In genomic region chr1:3777647-3778589, GRCh38 we compare ENCODE assay signal across 1 cellular context.
TF ChIP-seq lines count a peak whose summit lies in the region.

No MANE protein-coding gene starts in this region.

TF ChIP-seq in HepG2, 621 proteins besides CTCF, POLR2A, EP300 and RAD21 (continued from another document and continues in another):
- no peak for TF ChIP-seq ZNF318 (CRISPR knock-in tag; IDR thresholded peaks at IDR 0.05)
- TF ChIP-seq ARHGAP35 (CRISPR knock-in tag; IDR thresholded peaks at IDR 0.05; ENCODE audit: borderline replicate concordance): no peak
- TF ChIP-seq MLXIP (CRISPR knock-in tag; IDR thresholded peaks at IDR 0.05; ENCODE audit: borderline replicate concordance): no peak
- peak; percentile 69; the same call in 1 of the 2 replicates for TF ChIP-seq ZNF776 (CRISPR knock-in tag; IDR thresholded peaks at IDR 0.05)
- no peak for TF ChIP-seq PHF21A (CRISPR knock-in tag; IDR thresholded peaks at IDR 0.05)
- no peak for TF ChIP-seq SETDB1 (CRISPR knock-in tag; IDR thresholded peaks at IDR 0.05; ENCODE audit: borderline replicate concordance)
- TF ChIP-seq RFXAP (CRISPR knock-in tag; IDR thresholded peaks at IDR 0.05; ENCODE audit: borderline replicate concordance): no peak
- 0 out of 2 replicates have a peak, but pooled peaks have one; percentile 49 for TF ChIP-seq FIP1L1 (IDR thresholded peaks at IDR 0.05; ENCODE audit: borderline replicate concordance, insufficient read depth, low read depth, low read length)
- TF ChIP-seq MAFK (conservative IDR thresholded peaks at IDR 0.05 in 1 of 2, IDR thresholded peaks at IDR 0.05 in 1 of 2; ENCODE audit: low read length in 2 of 2): no peak
- TF ChIP-seq ZNF773 (CRISPR knock-in tag; IDR thresholded peaks at IDR 0.05; ENCODE audit: borderline replicate concordance): no peak
- TF ChIP-seq HNF1B (CRISPR knock-in tag; IDR thresholded peaks at IDR 0.05): no peak
- TF ChIP-seq SMAD9 (CRISPR knock-in tag; IDR thresholded peaks at IDR 0.05): no peak
- no peak for TF ChIP-seq MED13 (CRISPR knock-in tag; IDR thresholded peaks at IDR 0.05)
- no peak for TF ChIP-seq ZSCAN21 (CRISPR knock-in tag; IDR thresholded peaks at IDR 0.05; ENCODE audit: borderline replicate concordance)
- no peak for TF ChIP-seq ELK4 (CRISPR knock-in tag; IDR thresholded peaks at IDR 0.05; ENCODE audit: borderline replicate concordance)
- TF ChIP-seq ZBTB7B (CRISPR knock-in tag; IDR thresholded peaks at IDR 0.05): no peak
- no peak for TF ChIP-seq EHMT2 (IDR thresholded peaks at IDR 0.05; ENCODE audit: borderline replicate concordance, low read depth, low read length)
- no peak for TF ChIP-seq KAT2B (IDR thresholded peaks at IDR 0.05; ENCODE audit: borderline replicate concordance, low read depth, low read length)
- no peak for TF ChIP-seq XRCC5 (optimal IDR thresholded peaks at IDR 0.05; ENCODE audit: low read length)
- no peak for TF ChIP-seq TRIM22 (IDR thresholded peaks at IDR 0.05)
- no peak for TF ChIP-seq ZNF878 (CRISPR knock-in tag; IDR thresholded peaks at IDR 0.05)
- no peak for TF ChIP-seq SALL1 (CRISPR knock-in tag; IDR thresholded peaks at IDR 0.05)
- peak; percentile 16; the same call in 1 of the 2 replicates for TF ChIP-seq HINFP (CRISPR knock-in tag; IDR thresholded peaks at IDR 0.05; ENCODE audit: low read depth)
- no peak for TF ChIP-seq ZKSCAN5 (CRISPR knock-in tag; IDR thresholded peaks at IDR 0.05)
- TF ChIP-seq ATM (IDR thresholded peaks at IDR 0.05; ENCODE audit: borderline replicate concordance): no peak
- no peak for TF ChIP-seq ZHX2 (IDR thresholded peaks at IDR 0.05; ENCODE audit: low read depth)
- no peak for TF ChIP-seq ZHX2 (CRISPR knock-in tag; IDR thresholded peaks at IDR 0.05; ENCODE audit: borderline replicate concordance)
- TF ChIP-seq SIX4 (CRISPR knock-in tag; IDR thresholded peaks at IDR 0.05): 0 out of 2 replicates have a peak, but pooled peaks have one; percentile 14
- TF ChIP-seq ZFYVE20 (CRISPR knock-in tag; IDR thresholded peaks at IDR 0.05; ENCODE audit: borderline replicate concordance, low read depth): no peak
- TF ChIP-seq RCOR2 (CRISPR knock-in tag; IDR thresholded peaks at IDR 0.05): no peak
